21 cellular contexts compared by ENCODE assay signal in the genomic region with DNA sequence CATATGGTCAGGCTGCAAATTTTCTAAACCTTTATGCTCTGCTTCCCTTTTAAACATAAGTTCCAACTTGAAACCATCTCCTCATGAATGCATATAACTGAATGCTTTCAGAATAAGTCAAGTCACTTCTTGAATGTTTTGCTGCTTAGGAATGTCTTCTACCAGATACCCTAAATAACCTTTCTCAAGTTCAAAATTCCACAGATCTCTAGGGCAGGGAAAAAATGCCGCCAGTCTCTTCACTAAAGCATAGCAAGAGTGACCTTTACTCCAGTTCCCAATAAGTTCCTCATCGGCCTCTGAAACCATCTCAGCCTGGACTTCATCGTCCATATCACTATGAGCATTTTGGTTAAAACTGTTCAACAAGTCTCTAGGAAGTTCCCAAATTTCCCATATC.
"Had no signal": no experiment of that assay in that cellular context is flagged by ENCODE, and none has a peak within 500 bp of the region (broad histone marks: within the 10 kb centered on the region; RNA-seq: fewer than 3 reads in every experiment).

No MANE protein-coding gene starts in this region.

- H3K4me2 ChIP-seq: hepatocyte had no signal

- H3K79me2 ChIP-seq: hepatocyte had no signal

- H2AFZ ChIP-seq: hepatocyte had no signal

- H3K4me1 ChIP-seq: left ventricle myocardium inferior, right atrium auricular region, suprapubic skin, tibial artery, vagina had no signal

- H3K27ac ChIP-seq: hepatocyte, left ventricle myocardium inferior, ovary, right atrium auricular region, right lobe of liver, skin epidermis, suprapubic skin, thoracic aorta, tibial artery, vagina had no signal

- H3K9me3 ChIP-seq: left ventricle myocardium inferior, ovary, right atrium auricular region, right lobe of liver, suprapubic skin, thoracic aorta, tibial artery, vagina had no signal

- H3K36me3 ChIP-seq: left ventricle myocardium inferior, ovary, right atrium auricular region, right lobe of liver, suprapubic skin, thoracic aorta, tibial artery, vagina had no signal

- H3K4me3 ChIP-seq: hepatocyte, left ventricle myocardium inferior, lung, ovary, right atrium auricular region, right lobe of liver, skin epidermis, suprapubic skin, thoracic aorta, tibial artery, vagina had no signal

- H3K27me3 ChIP-seq: hepatocyte, ovary, right atrium auricular region, right lobe of liver, suprapubic skin, tibial artery, vagina had no signal

- DNase-seq: islet precursor cell; left ventricle myocardium inferior; mesendoderm; naive thymus-derived CD4-positive, alpha-beta T cell; ovary; right lobe of liver; stimulated activated CD4-positive, alpha-beta T cell treated with anti-CD3 and anti-CD28 coated beads, Interleukin-12 subunit alpha, Interleukin-12 subunit beta, amount 100 ng/mL, for 4 hours; stimulated activated CD4-positive, alpha-beta T cell treated with anti-CD3 and anti-CD28 coated beads, Interleukin-15, amount 100 ng/mL, for 24 hours; stimulated activated CD4-positive, alpha-beta T cell treated with anti-CD3 and anti-CD28 coated beads, Interleukin-2, amount 100 ng/mL, for 24 hours; stimulated activated CD4-positive, alpha-beta T cell treated with anti-CD3 and anti-CD28 coated beads, Interleukin-4, amount 100 ng/mL, for 1 hour; stimulated activated naive B cell treated with anti-CD40 and anti-IgM and Interleukin-4, amounts not matched to agents 10 μg/mL and 1 μg/mL and 100 μg/mL, for 72 hours; stimulated activated naive CD8-positive, alpha-beta T cell treated with anti-CD3 and anti-CD28 coated beads, Interleukin-15, Interleukin-2, amounts not matched to agents 100 U/mL and 50 U/mL, for 24 hours; tibial artery had no signal

- ATAC-seq: naive thymus-derived CD4-positive, alpha-beta T cell; natural killer cell treated with Interleukin-12 subunit alpha and Interleukin-12 subunit beta and Interleukin-15 and Interleukin-18, amount 100 ng/mL, for 72 hours; right lobe of liver; stimulated activated naive B cell treated with anti-CD40 and anti-IgM and Interleukin-4, amounts not matched to agents 10 μg/mL and 1 μg/mL and 100 μg/mL, for 72 hours; stimulated activated naive CD8-positive, alpha-beta T cell treated with anti-CD3 and anti-CD28 coated beads, Interleukin-15, Interleukin-2, amounts not matched to agents 100 U/mL and 50 U/mL, for 24 hours had no signal
